In genomic region chr3:195859061-195859845, GRCh38 we compare ENCODE assay signal across 8 cellular contexts. TPM values are rescaled to one million over a fixed set of nuclear protein-coding genes. Genes with fewer than 3 reads are reported as not detected.
DNase-seq lines count a peak whose midpoint lies in the region; ATAC-seq and TF ChIP-seq lines count a peak whose summit lies in the region.

No MANE protein-coding gene starts in this region.

- H3K27ac ChIP-seq in RWPE1 (peak overlapping the region; percentile 28), osteoblast (ENCODE audit: low read depth, low read length) (no peak overlapping the region), thyroid gland (no peak overlapping the region)

- CTCF ChIA-PET in RWPE1 (lab: Yijun Ruan, JAX): interaction anchor here (0.6 to 5.9 kb wide), 10 partner anchors 9 to 722 kb away, joined by 3 to 74 read pairs (median 6); no protein-coding TSS in a partner anchor

- DNase-seq in DMS153 treated with DMSO at 0.1 percent for 48 hours (lab: John Stamatoyannopoulos, UW; ENCODE audit: unreplicated experiment) (peak; percentile 48), HuH-7.5 (ENCODE audit: low spot score) (peak; percentile 91), RWPE1 (ENCODE audit: low spot score) (peak; percentile 74), fibroblast of villous mesenchyme (ENCODE audit: low read depth) (peak; percentile 67), osteoblast (ENCODE audit: insufficient read length, low spot score, missing footprints) (peak; percentile 96), thyroid gland (peak; percentile 62 to 73)
- DNase-seq in activated T-helper 9 cell treated with anti-CD3 and anti-CD28 coated beads, Interleukin-2, amount 50 U/mL, for 16 hours (ENCODE audit: low read depth): peak; percentile 65

- H3K4me1 ChIP-seq in osteoblast (ENCODE audit: insufficient read depth, low read length) (peaks cover 5% of the 10 kb centered on the region), thyroid gland (peaks cover 8 to 19% of the 10 kb centered on the region in 2 donors)

- no peaks in the 10 kb centered on the region for H3K79me2 ChIP-seq in osteoblast (ENCODE audit: insufficient read depth, low read length)

- no peak overlapping the region for H3K4me3 ChIP-seq in fibroblast of villous mesenchyme (ENCODE audit: low read depth, low read length)
- peak overlapping the region; percentile 16 for H3K4me3 ChIP-seq in osteoblast (ENCODE audit: insufficient read depth, low read length)
- no peak overlapping the region for H3K4me3 ChIP-seq in thyroid gland (replicated peaks in 1 of 3)

- ATAC-seq in HG03196 (IDR thresholded peaks at IDR 0.05; ENCODE audit: unreplicated experiment): no peak

- H4K20me1 ChIP-seq in osteoblast (ENCODE audit: insufficient read depth, low read length): no peaks in the 10 kb centered on the region

- POLR2A ChIA-PET in RWPE1 (lab: Yijun Ruan, JAX; ENCODE audit: low non-redundant PET): no interaction called here

- 20 to 22% methylated on average over 21 of the region's 21 CpGs for WGBS in thyroid gland, 2 donors

- peak overlapping the region; percentile 36 for H2AFZ ChIP-seq in osteoblast (ENCODE audit: low read length)

- peak overlapping the region; percentile 64 for H3K4me2 ChIP-seq in osteoblast (ENCODE audit: insufficient read depth, low read length)

- H3K9me3 ChIP-seq in osteoblast (ENCODE audit: low read depth, low read length) (no peaks in the 10 kb centered on the region), thyroid gland (no peaks in the 10 kb centered on the region)

- H3K36me3 ChIP-seq in osteoblast (ENCODE audit: insufficient read depth, low read length) (no peaks in the 10 kb centered on the region), thyroid gland (no peaks in the 10 kb centered on the region)

- no peak for TF ChIP-seq POLR2A in thyroid gland (IDR thresholded peaks at IDR 0.05)

- peak; percentile 96 for TF ChIP-seq CTCF in RWPE1 (conservative IDR thresholded peaks at IDR 0.05; ENCODE audit: low read depth)
- peak; percentile 99 for TF ChIP-seq CTCF in fibroblast of villous mesenchyme (IDR thresholded peaks at IDR 0.05; ENCODE audit: insufficient read depth, low read depth, low read length)
- TF ChIP-seq CTCF in osteoblast (IDR thresholded peaks at IDR 0.05; ENCODE audit: extremely low read depth, low read depth, low read length): peak; percentile 99
- peak; percentile 92 to 99 (median 94) for TF ChIP-seq CTCF in thyroid gland (IDR thresholded peaks at IDR 0.05)

- intact Hi-C loops in thyroid gland (cut with DNase I): no loop called here

- peaks cover 3% of the 10 kb centered on the region for H3K27me3 ChIP-seq in osteoblast (ENCODE audit: insufficient read depth, low read length)
- no peaks in the 10 kb centered on the region for H3K27me3 ChIP-seq in thyroid gland

RNA-seq across cellular contexts. Expression of gene MUC4, which starts 47.5 kb away (rescaled TPM):
- total RNA-seq in fibroblast of villous mesenchyme: not detected in 2 replicates
- total RNA-seq in osteoblast: not detected in 2 replicates
- total RNA-seq in thyroid gland: under 1 TPM in 2 of 4 donors, not detected in 2; 0.13 to 0.20 TPM

RNA-seq across cellular contexts. Expression of gene TNK2, which starts 49.1 kb away (rescaled TPM):
- 8.4 and 12.1 TPM in 2 replicates for total RNA-seq in fibroblast of villous mesenchyme
- 10.6 and 11.6 TPM in 2 replicates for total RNA-seq in osteoblast
- 10 to 100 TPM; 10.2 to 21.1 (median 12.7) TPM for total RNA-seq in thyroid gland
